20 cellular contexts compared by ENCODE assay signal in the genomic region with DNA sequence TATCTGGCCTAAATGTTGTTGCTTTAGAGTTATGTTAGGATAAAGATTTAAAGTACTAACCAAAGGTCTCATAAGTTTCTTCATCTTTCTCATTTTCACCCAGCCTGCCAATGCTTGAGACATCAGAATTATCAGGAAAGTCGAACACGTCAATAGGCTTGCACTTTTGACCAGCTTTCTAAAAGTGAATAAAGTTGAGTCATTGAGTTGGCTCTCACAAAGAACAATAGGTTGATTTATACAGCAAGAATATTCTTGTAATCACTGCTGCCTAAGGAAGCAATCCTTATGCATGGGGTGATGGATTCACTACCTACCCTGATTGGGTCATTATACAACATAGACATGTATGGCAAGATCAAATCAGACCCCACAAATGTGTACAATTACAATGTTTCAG. TPM values are rescaled to one million over a fixed set of nuclear protein-coding genes. Genes with fewer than 3 reads are reported as not detected.
DNase-seq lines count a peak whose midpoint lies in the region; FAIRE-seq and TF ChIP-seq lines count a peak whose summit lies in the region.
"Had no signal": no experiment of that assay in that cellular context is flagged by ENCODE, and none has a peak within 500 bp of the region (broad histone marks: within the 10 kb centered on the region; RNA-seq: fewer than 3 reads in every experiment).

No MANE protein-coding gene starts in this region.

- H3F3A ChIP-seq in Loucy (ENCODE audit: low read depth), result no peaks in the 10 kb centered on the region

- no peak for TF ChIP-seq CTCF in Loucy (conservative IDR thresholded peaks at IDR 0.05; ENCODE audit: low read length)
- TF ChIP-seq CTCF in choroid plexus epithelial cell (conservative IDR thresholded peaks at IDR 0.05; ENCODE audit: low read depth, low read length), result no peak
- TF ChIP-seq CTCF in keratinocyte (optimal IDR thresholded peaks at IDR 0.05 in 1 of 3, IDR thresholded peaks at IDR 0.05 in 1 of 3, conservative IDR thresholded peaks at IDR 0.05 in 1 of 3; ENCODE audit: extremely low read depth in 1 of 3, insufficient read depth in 2 of 3, low read length in 3 of 3), result no peak

- H3K36me3 ChIP-seq in ACC112 (ENCODE audit: insufficient read depth, low read length), result peaks cover 21% of the 10 kb centered on the region
- H3K36me3 ChIP-seq in Loucy (ENCODE audit: insufficient read depth, low read length), result peaks cover 62% of the 10 kb centered on the region
- H3K36me3 ChIP-seq in keratinocyte (ENCODE audit: control insufficient read depth in 2 of 2, extremely low read depth in 1 of 2, insufficient read depth in 2 of 2, low read length in 2 of 2), result peaks cover 1 to 7% of the 10 kb centered on the region in 2 experiments
- H3K36me3 ChIP-seq in SJCRH30, result peaks cover 47% of the 10 kb centered on the region
- H3K36me3 ChIP-seq: thoracic aorta had no signal

- H3K4me1 ChIP-seq in ACC112 (ENCODE audit: control insufficient read depth, insufficient read depth, low read length, unreplicated experiment) (peaks cover 32% of the 10 kb centered on the region), Loucy (ENCODE audit: insufficient read depth, low read length, poor library complexity, severe bottlenecking) (peaks cover 51% of the 10 kb centered on the region), keratinocyte (ENCODE audit: control insufficient read depth, extremely low read depth, insufficient read depth, low read length) (peaks cover 31% of the 10 kb centered on the region), SJCRH30 (peaks cover 3% of the 10 kb centered on the region; the same call in 1 of the 2 replicates)

- no peaks in the 10 kb centered on the region for H3K9me3 ChIP-seq in Loucy (ENCODE audit: insufficient read depth, low read depth, low read length)
- no peaks in the 10 kb centered on the region for H3K9me3 ChIP-seq in keratinocyte (ENCODE audit: control insufficient read depth, low read depth, low read length)
- H3K9me3 ChIP-seq in SJCRH30 (replicated peaks), result no peaks in the 10 kb centered on the region
- H3K9me3 ChIP-seq: thoracic aorta had no signal

- H2AFZ ChIP-seq in ACC112 (ENCODE audit: low read length, unreplicated experiment) (no peak overlapping the region), Loucy (ENCODE audit: low read length) (no peak overlapping the region), keratinocyte (ENCODE audit: control insufficient read depth, low read length) (peak overlapping the region; percentile 20)

- peak; percentile 92 for FAIRE-seq in keratinocyte (lab: Jason Lieb, UNC)

- dilution Hi-C loops in keratinocyte (cut with MboI; ENCODE audit: extremely low pct_ligation_motif_present, low sequenced_read_pairs), result no loop called here

- H3K79me2 ChIP-seq in ACC112 (ENCODE audit: control insufficient read depth, insufficient read depth, low read length, unreplicated experiment), result peaks cover 34% of the 10 kb centered on the region
- H3K79me2 ChIP-seq in Loucy (ENCODE audit: insufficient read depth, low read length), result peaks cover 93% of the 10 kb centered on the region
- peaks cover 40% of the 10 kb centered on the region for H3K79me2 ChIP-seq in keratinocyte (ENCODE audit: control insufficient read depth, insufficient read depth, low read length)

- peaks cover 65% of the 10 kb centered on the region for H4K20me1 ChIP-seq in Loucy (ENCODE audit: insufficient read depth, low read length, poor library complexity, severe bottlenecking)
- no peaks in the 10 kb centered on the region for H4K20me1 ChIP-seq in keratinocyte (ENCODE audit: control insufficient read depth, extremely low read depth, insufficient read depth, low read length)

- H3K9me2 ChIP-seq in Loucy (replicated peaks; ENCODE audit: low read depth, low read length), result no peaks in the 10 kb centered on the region

- H3K4me3 ChIP-seq in ACC112 (ENCODE audit: low read depth, low read length) (no peak overlapping the region), Loucy (ENCODE audit: low read length, poor library complexity, severe bottlenecking) (peak overlapping the region; percentile 85), choroid plexus epithelial cell (ENCODE audit: low read depth, low read length) (no peak overlapping the region), keratinocyte (ENCODE audit: control insufficient read depth in 2 of 3, extremely low read depth in 1 of 3, insufficient read depth in 2 of 3, low read depth in 1 of 3, low read length in 3 of 3) (no peak overlapping the region), SJCRH30 (no peak overlapping the region)
- H3K4me3 ChIP-seq: SK-N-MC, thoracic aorta had no signal

- H3K27ac ChIP-seq in ACC112 (ENCODE audit: low read depth, low read length), result peak overlapping the region; percentile 29
- H3K27ac ChIP-seq in keratinocyte (ENCODE audit: control insufficient read depth, insufficient read depth, low read length), result peak overlapping the region; percentile 75
- no peak overlapping the region for H3K27ac ChIP-seq in SJCRH30
- H3K27ac ChIP-seq: SK-N-MC, thoracic aorta had no signal

- peak; percentile 54 for DNase-seq in choroid plexus epithelial cell (ENCODE audit: low read depth)
- DNase-seq in keratinocyte (ENCODE audit: low read depth, low spot score), result no peak
- DNase-seq in NCI-H2171 (lab: John Stamatoyannopoulos, UW), result no peak
- DNase-seq in DMS 273 treated with DMSO at 0.1 percent for 48 hours (lab: John Stamatoyannopoulos, UW), result no peak
- no peak for DNase-seq in SJCRH30
- DNase-seq in activated CD8-positive, alpha-beta memory T cell treated with anti-CD3 and anti-CD28 coated beads, Interleukin-2, amount 50 U/mL, for 4 hours, result no peak
- DNase-seq: activated CD4-positive, alpha-beta T cell treated with anti-CD3 and anti-CD28 coated beads for 1 hour; activated CD8-positive, alpha-beta memory T cell treated with anti-CD3 and anti-CD28 coated beads, Interleukin-2, amount 10 ng/mL, durations not matched to agents 7 days and 5 days; activated naive CD8-positive, alpha-beta T cell treated with anti-CD3 and anti-CD28 coated beads, Interleukin-2, amount 50 U/mL, for 24 hours; effector memory CD4-positive, alpha-beta T cell; HCEC 1CT; hypothalamus; NCI-H1417 treated with DMSO at 0.1 percent for 48 hours; NCI-H82; nephron progenitor cell; T-helper 9 cell had no signal

- H3K4me2 ChIP-seq in Loucy (ENCODE audit: low read depth, low read length, poor library complexity, severe bottlenecking), result peak overlapping the region; percentile 97
- H3K4me2 ChIP-seq in keratinocyte (ENCODE audit: control insufficient read depth, extremely low read depth, insufficient read depth, low read depth, low read length), result peak overlapping the region; percentile 46

- H3K9ac ChIP-seq in Loucy (ENCODE audit: low read depth, low read length, poor library complexity, severe bottlenecking) (no peak overlapping the region), keratinocyte (ENCODE audit: control insufficient read depth, extremely low read depth, insufficient read depth, low read length) (no peak overlapping the region)

- H3K27me3 ChIP-seq in ACC112 (ENCODE audit: insufficient read depth, low read length), result no peaks in the 10 kb centered on the region
- no peaks in the 10 kb centered on the region for H3K27me3 ChIP-seq in Loucy (ENCODE audit: insufficient read depth, low read length, poor library complexity, severe bottlenecking)
- H3K27me3 ChIP-seq in keratinocyte (ENCODE audit: control insufficient read depth, extremely low read depth, insufficient read depth, low read length), result no peaks in the 10 kb centered on the region
- H3K27me3 ChIP-seq in SJCRH30, result no peaks in the 10 kb centered on the region

- H3K9me1 ChIP-seq in keratinocyte (ENCODE audit: control insufficient read depth, extremely low read depth, insufficient read depth, low read length), result no peaks in the 10 kb centered on the region

RNA-seq across cellular contexts. Expression of a gene that starts 5.0 kb away (rescaled TPM):
- polyA plus RNA-seq in keratinocyte, result 3.3 to 12.5 TPM (median 7.9 TPM) in 3 replicates
- polyA plus RNA-seq in keratinocyte (2011; ENCODE audit: low read depth), result 5.9 TPM
- 2.7 and 5.8 TPM in 2 replicates for polyA plus RNA-seq in keratinocyte (2011; cell fraction: cytosol; rRNA removed)
- 3.9 and 4.7 TPM in 2 replicates for polyA plus RNA-seq in keratinocyte (2011; cell fraction: nucleus; rRNA removed)
- 5.3 and 8.5 TPM in 2 replicates for polyA plus RNA-seq in keratinocyte (2012; ENCODE audit: low replicate concordance)
- 0.85 to 7.4 TPM in 2 of 3 replicates, not detected in the other for polyA minus RNA-seq in keratinocyte
- 1.2 TPM for polyA minus RNA-seq in keratinocyte (2011; cell fraction: cytosol; rRNA and poly(A)+ RNA removed)
- 2.4 and 3.4 TPM in 2 replicates for polyA minus RNA-seq in keratinocyte (2011; cell fraction: nucleus; rRNA and poly(A)+ RNA removed)
- total RNA-seq in SJCRH30 (2014; rRNA removed; shearing (Covaris generic)), result 52.7 and 59.4 TPM in 2 replicates
